ENCODE assay signal across 26 cellular contexts in genomic region chr3:17047162-17047561, GRCh38.
DNase-seq lines count a peak whose midpoint lies in the region; ATAC-seq and TF ChIP-seq lines count a peak whose summit lies in the region.
"Had no signal": no experiment of that assay in that cellular context is flagged by ENCODE, and none has a peak within 500 bp of the region (broad histone marks: within the 10 kb centered on the region; RNA-seq: fewer than 3 reads in every experiment).

No MANE protein-coding gene starts in this region.

- DNase-seq in NCI-H82 (lab: John Stamatoyannopoulos, UW) (peak; percentile 37), NCI-H82 treated with DMSO at 0.1 percent for 48 hours (lab: John Stamatoyannopoulos, UW; ENCODE audit: unreplicated experiment) (no peak), H9 (peak; percentile 82), WERI-Rb-1 (no peak), mesendoderm (peak; percentile 63), KBM-7 (no peak), foreskin melanocyte (no peak)
- DNase-seq: 8988T, activated B cell treated with CpG ODN at 0.5 μM for 24 hours, brain microvascular endothelial cell, COR-L47, hypothalamus, Karpas-422, left cardiac atrium, NCI-H1930, NCI-H510A treated with DMSO at 0.1 percent for 48 hours, OCI-M1, posterior cingulate gyrus, SHP77, stomach, upper lobe of left lung had no signal

- H3K27me3 Mint-ChIP-seq in H9 (ENCODE audit: low read depth) = no peaks in the 10 kb centered on the region
- H3K27me3 Mint-ChIP-seq: activated B cell treated with CpG ODN at 0.5 μM for 24 hours had no signal

- WGBS in H9 (ENCODE audit: extremely low coverage, insufficient read length, low lambda C conversion rate) = no CpG with 5 or more reads among the region's 4 CpGs
- no CpG with 5 or more reads among the region's 4 CpGs for WGBS in mesendoderm (ENCODE audit: extremely low coverage, insufficient coverage, low lambda C conversion rate)

- no peaks in the 10 kb centered on the region for H3K9me3 Mint-ChIP-seq in H9

- H2AFZ ChIP-seq in H9 (ENCODE audit: low read length) = no peak overlapping the region

- H3K79me2 ChIP-seq in H9 (ENCODE audit: insufficient read depth, low read length) (no peaks in the 10 kb centered on the region), mesendoderm (ENCODE audit: control insufficient read depth, insufficient read depth, low read length) (no peaks in the 10 kb centered on the region)

- H3K36me3 ChIP-seq in WERI-Rb-1 = no peaks in the 10 kb centered on the region
- no peaks in the 10 kb centered on the region for H3K36me3 ChIP-seq in mesendoderm (ENCODE audit: control insufficient read depth, insufficient read depth, low read length)
- H3K36me3 ChIP-seq: brain microvascular endothelial cell, upper lobe of left lung had no signal

- H2BK120ac ChIP-seq in H9 (ENCODE audit: low read depth, low read length, poor library complexity, severe bottlenecking) (no peak overlapping the region), mesendoderm (ENCODE audit: low read depth, low read length) (no peak overlapping the region)

- H2BK5ac ChIP-seq in H9 (ENCODE audit: insufficient read length, low read length) (no peak overlapping the region), mesendoderm (ENCODE audit: low read length) (no peak overlapping the region)

- H3K23me2 ChIP-seq in H9 (ENCODE audit: insufficient read length, low read depth, low read length, poor library complexity, severe bottlenecking) = no peaks in the 10 kb centered on the region

- H3K4me3 Mint-ChIP-seq in H9 = no peak overlapping the region; a peak in 1 of 5 replicates
- H3K4me3 Mint-ChIP-seq: activated B cell treated with CpG ODN at 0.5 μM for 24 hours; activated T-helper 1 cell treated with anti-CD3 and anti-CD28 coated beads, Interleukin-12 subunit alpha, Interleukin-12 subunit beta, Interleukin-2, Interleukin-4 antibody, amounts not matched to agents 30 ng/mL and 10 ng/mL and 1 ng/mL, durations not matched to agents 14 hours and 24 hours and 36 hours; mesothelial cell of epicardium; nephron had no signal

- no peak overlapping the region for H3K4me3 ChIP-seq in WERI-Rb-1 (ENCODE audit: low read depth, low read length)
- no peak overlapping the region for H3K4me3 ChIP-seq in mesendoderm (ENCODE audit: low read length)
- H3K4me3 ChIP-seq: coronary artery, stomach, upper lobe of left lung had no signal

- H3K9me3 ChIP-seq in H9 (ENCODE audit: control insufficient read depth, low read depth, low read length) (no peaks in the 10 kb centered on the region), WERI-Rb-1 (ENCODE audit: severe bottlenecking) (no peaks in the 10 kb centered on the region)
- H3K9me3 ChIP-seq: upper lobe of left lung had no signal

- H2AK5ac ChIP-seq in H9 (ENCODE audit: insufficient read length, low read length) (no peak overlapping the region), mesendoderm (ENCODE audit: low read length) (no peak overlapping the region)

- no peak overlapping the region for H2BK15ac ChIP-seq in H9 (ENCODE audit: low read depth, low read length)
- H2BK15ac ChIP-seq in mesendoderm (replicated peaks; ENCODE audit: low read depth) = no peak overlapping the region

- no peak overlapping the region for H3T11ph ChIP-seq in H9 (ENCODE audit: low read length)

- no peak overlapping the region for H3K4ac ChIP-seq in H9 (ENCODE audit: low read depth, low read length)
- H3K4ac ChIP-seq in mesendoderm (ENCODE audit: low read depth, low read length) = no peak overlapping the region

- H3K18ac ChIP-seq in H9 (ENCODE audit: insufficient read length, low read depth, low read length) (no peak overlapping the region), mesendoderm (ENCODE audit: low read length) (no peak overlapping the region)

- H3K4me2 ChIP-seq in H9 (ENCODE audit: insufficient read depth, insufficient read length, low read length) (no peak overlapping the region), mesendoderm (ENCODE audit: low read length) (no peak overlapping the region)

- H3K27me3 ChIP-seq in H9 (ENCODE audit: insufficient read depth, low read length) = no peaks in the 10 kb centered on the region; the same call in 1 of the 2 replicates
- H3K27me3 ChIP-seq in WERI-Rb-1 (ENCODE audit: insufficient read depth, low read depth, severe bottlenecking) = no peaks in the 10 kb centered on the region
- no peaks in the 10 kb centered on the region for H3K27me3 ChIP-seq in mesendoderm (ENCODE audit: insufficient read depth, low read length, poor library complexity)
- H3K27me3 ChIP-seq: brain microvascular endothelial cell, stomach, upper lobe of left lung had no signal

- no peak overlapping the region for H3K56ac ChIP-seq in H9 (ENCODE audit: insufficient read length, low read depth, low read length)
- no peak overlapping the region for H3K56ac ChIP-seq in mesendoderm (ENCODE audit: low read length)

- H3K4me1 Mint-ChIP-seq in H9 = peaks cover 33 to 36% of the 10 kb centered on the region in 2 experiments
- H3K4me1 Mint-ChIP-seq: mesothelial cell of epicardium had no signal

- H2BK20ac ChIP-seq in H9 (ENCODE audit: low read depth, low read length, poor library complexity, severe bottlenecking) = no peak overlapping the region

- TF ChIP-seq CTCF in H9 (conservative IDR thresholded peaks at IDR 0.05) (no peak), WERI-Rb-1 (IDR thresholded peaks at IDR 0.05; ENCODE audit: low read depth, low read length) (no peak)

- no peaks in the 10 kb centered on the region for H4K20me1 ChIP-seq in H9 (ENCODE audit: control insufficient read depth, insufficient read depth, insufficient read length)

- H4K8ac ChIP-seq in H9 (replicated peaks; ENCODE audit: insufficient read length, low read depth, low read length) (no peak overlapping the region), mesendoderm (ENCODE audit: low read depth, low read length) (no peak overlapping the region)

- H2BK12ac ChIP-seq in H9 (ENCODE audit: insufficient read length, low read depth, low read length) = no peak overlapping the region

- no peak overlapping the region for H3K27ac ChIP-seq in H9 (ENCODE audit: insufficient read length, low read depth, low read length)
- H3K27ac ChIP-seq in WERI-Rb-1 = peak overlapping the region; percentile 47
- no peak overlapping the region for H3K27ac ChIP-seq in mesendoderm (ENCODE audit: low read depth, low read length)
- H3K27ac ChIP-seq: brain microvascular endothelial cell, coronary artery, stomach, upper lobe of left lung had no signal

- H4K91ac ChIP-seq in H9 (ENCODE audit: insufficient read length, low read depth, low read length) = no peak overlapping the region

- no peak overlapping the region for H3K9ac ChIP-seq in H9 (ENCODE audit: extremely low read depth, insufficient read length, low read length)
- no peak overlapping the region for H3K9ac ChIP-seq in mesendoderm (ENCODE audit: low read length)

- H3K36me3 Mint-ChIP-seq in H9 (ENCODE audit: insufficient read depth in 1 of 3, low read depth in 3 of 3) = peaks cover 0 to 14% (median 12%) of the 10 kb centered on the region in 3 experiments; a peak in 2 of 7 replicates

- H4K5ac ChIP-seq in H9 (ENCODE audit: insufficient read length, low read depth, low read length) = no peak overlapping the region
- no peak overlapping the region for H4K5ac ChIP-seq in mesendoderm (ENCODE audit: low read length)

- H3K79me1 ChIP-seq in H9 (ENCODE audit: insufficient read depth, low read depth, low read length, poor library complexity, severe bottlenecking) (no peaks in the 10 kb centered on the region), mesendoderm (ENCODE audit: low read length) (no peaks in the 10 kb centered on the region)

- H3K14ac ChIP-seq in H9 (ENCODE audit: insufficient read depth, low read length) = no peak overlapping the region

- ATAC-seq in GM21423 (IDR thresholded peaks at IDR 0.05; ENCODE audit: unreplicated experiment) = no peak
- ATAC-seq: left cardiac atrium had no signal

- in situ Hi-C loops in KBM-7 (cut with MboI; ENCODE audit: low pct_unique_long_range_greater_than_20kb, low sequenced_read_pairs) = no loop called here

- H3K23ac ChIP-seq in H9 (ENCODE audit: insufficient read length, low read depth, low read length) (no peak overlapping the region), mesendoderm (ENCODE audit: low read length) (no peak overlapping the region)

- peak overlapping the region in 2 of 3 experiments; percentile 12 to 15; a peak in 3 of 7 replicates for H3K27ac Mint-ChIP-seq in H9
- H3K27ac Mint-ChIP-seq: activated B cell treated with CpG ODN at 0.5 μM for 24 hours; activated T-helper 1 cell treated with anti-CD3 and anti-CD28 coated beads, Interleukin-12 subunit alpha, Interleukin-12 subunit beta, Interleukin-2, Interleukin-4 antibody, amounts not matched to agents 30 ng/mL and 10 ng/mL and 1 ng/mL, durations not matched to agents 14 hours and 24 hours and 36 hours; mesothelial cell of epicardium; nephron had no signal

- H3K4me1 ChIP-seq in H9 (ENCODE audit: insufficient read depth, low read length) (no peaks in the 10 kb centered on the region), mesendoderm (ENCODE audit: control insufficient read depth, low read depth, low read length) (no peaks in the 10 kb centered on the region)
- H3K4me1 ChIP-seq: stomach, upper lobe of left lung had no signal

Comparison
In these comparisons a context has a peak if more than half of its experiments do, and no peak if none do; other contexts are left out.
1. DNase-seq: peak in NCI-H82 (single experiment), H9 (single experiment) and mesendoderm (single experiment); none in NCI-H82 treated with DMSO at 0.1 percent for 48 hours (single experiment), WERI-Rb-1 (single experiment), KBM-7 (single experiment) and foreskin melanocyte (single experiment).